In the genomic region with DNA sequence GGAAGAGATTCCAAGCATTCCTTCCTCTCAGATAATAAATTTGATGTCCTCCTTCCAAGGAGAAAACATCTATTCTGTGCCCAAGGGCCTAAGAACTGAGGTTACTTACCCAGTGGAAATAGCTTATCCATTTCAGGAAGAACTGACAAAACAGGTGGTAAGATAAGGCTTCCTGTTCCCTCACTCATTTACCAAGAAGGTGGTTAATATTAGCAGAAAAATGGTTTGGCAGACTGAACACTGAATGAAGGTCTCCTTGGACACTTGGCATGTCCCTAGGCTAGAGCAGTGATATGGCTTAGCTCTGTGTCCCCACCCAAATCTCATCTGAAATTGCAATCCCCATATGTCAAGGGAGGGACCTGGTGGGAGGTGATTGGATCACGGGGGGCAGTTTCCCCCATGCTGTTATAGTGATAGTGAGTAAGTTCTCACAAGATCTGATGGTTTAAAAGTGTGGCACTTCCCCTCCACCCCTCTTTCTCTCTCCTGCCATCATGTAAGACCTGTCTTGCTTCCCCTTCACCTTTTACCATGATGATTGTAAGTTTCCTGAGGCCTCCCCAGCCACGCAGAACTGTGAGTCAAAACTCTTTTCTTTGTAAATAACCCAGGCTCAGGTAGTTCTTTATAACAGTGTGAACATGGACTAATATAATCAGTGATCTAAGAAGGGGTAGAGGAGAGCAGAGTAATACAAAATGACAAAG, we compare ENCODE assay signal across 1 cellular context.
TF ChIP-seq lines count a peak whose summit lies in the region.

No MANE protein-coding gene starts in this region.

TF ChIP-seq in GM12878, 131 proteins besides CTCF, POLR2A, EP300 and RAD21 (continued from another document):
- TF ChIP-seq ZBTB33 (IDR thresholded peaks at IDR 0.05) (no peak), TCF3 (IDR thresholded peaks at IDR 0.05; ENCODE audit: borderline replicate concordance, insufficient read depth, low read depth, low read length) (no peak), PAX5 (IDR thresholded peaks at IDR 0.05; ENCODE audit: borderline replicate concordance, low read depth, low read length) (no peak), BACH1 (IDR thresholded peaks at IDR 0.05; ENCODE audit: borderline replicate concordance) (no peak), RFX5 (IDR thresholded peaks at IDR 0.05; ENCODE audit: low read depth, low read length) (no peak), ASH2L (IDR thresholded peaks at IDR 0.05; ENCODE audit: borderline replicate concordance, low read depth) (no peak), TAF1 (IDR thresholded peaks at IDR 0.05; ENCODE audit: borderline replicate concordance, low read depth, low read length) (no peak), CBX3 (IDR thresholded peaks at IDR 0.05; ENCODE audit: borderline replicate concordance, low read depth) (no peak), MXI1 (IDR thresholded peaks at IDR 0.05; ENCODE audit: low read depth, low read length) (no peak), SMAD5 (IDR thresholded peaks at IDR 0.05; ENCODE audit: low read depth) (no peak), RAD51 (IDR thresholded peaks at IDR 0.05) (no peak)
- TF ChIP-seq, protein P1, sequence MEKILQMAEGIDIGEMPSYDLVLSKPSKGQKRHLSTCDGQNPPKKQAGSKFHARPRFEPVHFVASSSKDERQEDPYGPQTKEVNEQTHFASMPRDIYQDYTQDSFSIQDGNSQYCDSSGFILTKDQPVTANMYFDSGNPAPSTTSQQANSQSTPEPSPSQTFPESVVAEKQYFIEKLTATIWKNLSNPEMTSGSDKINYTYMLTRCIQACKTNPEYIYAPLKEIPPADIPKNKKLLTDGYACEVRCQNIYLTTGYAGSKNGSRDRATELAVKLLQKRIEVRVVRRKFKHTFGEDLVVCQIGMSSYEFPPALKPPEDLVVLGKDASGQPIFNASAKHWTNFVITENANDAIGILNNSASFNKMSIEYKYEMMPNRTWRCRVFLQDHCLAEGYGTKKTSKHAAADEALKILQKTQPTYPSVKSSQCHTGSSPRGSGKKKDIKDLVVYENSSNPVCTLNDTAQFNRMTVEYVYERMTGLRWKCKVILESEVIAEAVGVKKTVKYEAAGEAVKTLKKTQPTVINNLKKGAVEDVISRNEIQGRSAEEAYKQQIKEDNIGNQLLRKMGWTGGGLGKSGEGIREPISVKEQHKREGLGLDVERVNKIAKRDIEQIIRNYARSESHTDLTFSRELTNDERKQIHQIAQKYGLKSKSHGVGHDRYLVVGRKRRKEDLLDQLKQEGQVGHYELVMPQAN (conservative IDR thresholded peaks at IDR 0.05): no peak
- TF ChIP-seq, protein P2, sequence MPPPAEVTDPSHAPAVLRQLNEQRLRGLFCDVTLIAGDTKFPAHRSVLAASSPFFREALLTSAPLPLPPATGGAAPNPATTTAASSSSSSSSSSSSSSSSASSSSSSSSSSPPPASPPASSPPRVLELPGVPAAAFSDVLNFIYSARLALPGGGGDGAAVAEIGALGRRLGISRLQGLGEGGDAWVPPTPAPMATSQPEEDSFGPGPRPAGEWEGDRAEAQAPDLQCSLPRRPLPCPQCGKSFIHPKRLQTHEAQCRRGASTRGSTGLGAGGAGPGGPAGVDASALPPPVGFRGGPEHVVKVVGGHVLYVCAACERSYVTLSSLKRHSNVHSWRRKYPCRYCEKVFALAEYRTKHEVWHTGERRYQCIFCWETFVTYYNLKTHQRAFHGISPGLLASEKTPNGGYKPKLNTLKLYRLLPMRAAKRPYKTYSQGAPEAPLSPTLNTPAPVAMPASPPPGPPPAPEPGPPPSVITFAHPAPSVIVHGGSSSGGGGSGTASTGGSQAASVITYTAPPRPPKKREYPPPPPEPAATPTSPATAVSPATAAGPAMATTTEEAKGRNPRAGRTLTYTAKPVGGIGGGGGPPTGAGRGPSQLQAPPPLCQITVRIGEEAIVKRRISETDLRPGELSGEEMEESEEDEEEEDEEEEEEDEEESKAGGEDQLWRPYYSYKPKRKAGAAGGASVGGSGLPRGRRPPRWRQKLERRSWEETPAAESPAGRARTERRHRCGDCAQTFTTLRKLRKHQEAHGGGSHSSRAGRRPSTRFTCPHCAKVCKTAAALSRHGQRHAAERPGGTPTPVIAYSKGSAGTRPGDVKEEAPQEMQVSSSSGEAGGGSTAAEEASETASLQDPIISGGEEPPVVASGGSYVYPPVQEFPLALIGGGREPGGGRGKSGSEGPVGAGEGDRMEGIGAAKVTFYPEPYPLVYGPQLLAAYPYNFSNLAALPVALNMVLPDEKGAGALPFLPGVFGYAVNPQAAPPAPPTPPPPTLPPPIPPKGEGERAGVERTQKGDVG (CRISPR knock-in tag; IDR thresholded peaks at IDR 0.05): no peak
